In the genomic region with DNA sequence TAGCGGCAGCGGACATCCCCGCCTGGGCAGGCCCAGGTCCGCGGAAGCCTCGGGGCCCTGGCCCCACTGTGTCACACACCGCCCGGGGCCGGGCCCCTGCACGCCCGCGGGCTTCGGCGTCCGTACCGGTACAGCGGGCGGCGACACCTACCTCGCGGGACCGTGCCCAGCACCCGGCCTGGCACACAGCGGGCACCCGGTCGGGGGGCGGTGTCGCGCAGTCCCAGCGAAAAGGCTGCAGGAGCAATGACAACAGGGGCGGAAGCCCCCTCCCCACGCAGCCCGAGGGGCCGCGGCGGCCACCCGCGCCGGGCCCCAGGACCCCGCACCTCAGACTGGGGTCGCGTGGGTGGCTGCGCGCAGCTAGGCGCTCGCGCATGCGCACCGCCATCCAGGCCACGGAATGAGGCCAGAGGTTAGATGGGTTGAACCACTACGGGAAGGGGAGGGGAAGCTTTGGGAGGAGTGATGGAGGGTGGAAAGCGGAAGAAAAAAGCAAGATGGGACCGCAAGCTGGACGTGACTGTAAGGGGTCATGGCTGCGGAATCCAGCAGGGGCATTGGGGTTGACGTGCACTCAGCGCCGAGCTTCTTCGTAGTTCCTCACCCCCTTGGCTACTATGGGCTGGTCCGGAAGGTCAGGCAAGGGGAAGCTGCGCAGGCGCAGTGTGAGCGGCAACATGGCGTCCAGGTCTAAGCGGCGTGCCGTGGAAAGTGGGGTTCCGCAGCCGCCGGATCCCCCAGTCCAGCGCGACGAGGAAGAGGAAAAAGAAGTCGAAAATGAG, we compare ENCODE assay signal across 1 cellular context.
A peak's percentile ranks its signal among the peaks of the same experiment; 100 is the strongest.
TF ChIP-seq lines count a peak whose summit lies in the region.

A gene (plus strand): TSS at position 669 of the 785 bp plus-strand sequence. CDS start 12 bp downstream, at position 681.
A gene (minus strand): TSS at position 381 of the 785 bp plus-strand sequence. CDS start 6,759 bp downstream, outside the sequence.

TF ChIP-seq in K562, 482 proteins besides CTCF, POLR2A, EP300 and RAD21 (continued from another document and continues in another):
- TF ChIP-seq TCF7L2 (IDR thresholded peaks at IDR 0.05; ENCODE audit: low read depth, low read length) (peak; percentile 91), POLR2B (IDR thresholded peaks at IDR 0.05; ENCODE audit: low read depth, partially characterized antibody) (peak; percentile 63), CXXC5 (CRISPR knock-in tag; IDR thresholded peaks at IDR 0.05) (peak; percentile 50), NUFIP1 (IDR thresholded peaks at IDR 0.05; ENCODE audit: partially characterized antibody) (peak; percentile 86), NFIC (IDR thresholded peaks at IDR 0.05) (0 out of 2 replicates have a peak, but pooled peaks have one; percentile 6), MIER1 (IDR thresholded peaks at IDR 0.05; ENCODE audit: low read depth) (peak; percentile 75), BCOR (IDR thresholded peaks at IDR 0.05) (no peak), RNF2 (IDR thresholded peaks at IDR 0.05) (0 out of 2 replicates have a peak, but pooled peaks have one; percentile 34), CTBP1 (IDR thresholded peaks at IDR 0.05; ENCODE audit: borderline replicate concordance) (peak; percentile 73), RB1 (IDR thresholded peaks at IDR 0.05; ENCODE audit: low read depth) (peak; percentile 24; the same call in 1 of the 2 replicates), BRF1 (IDR thresholded peaks at IDR 0.05; ENCODE audit: borderline replicate concordance, extremely low read depth, insufficient read length) (no peak), MECOM (CRISPR knock-in tag; IDR thresholded peaks at IDR 0.05) (no peak), ETV1 (tag; conservative IDR thresholded peaks at IDR 0.05; ENCODE audit: low read depth) (peak; percentile 79; the same call in 1 of the 2 replicates), ETV6 (IDR thresholded peaks at IDR 0.05; ENCODE audit: borderline replicate concordance in 1 of 2, low read depth in 2 of 2, low read length in 1 of 2) (no peak), ETV6 (CRISPR knock-in tag; IDR thresholded peaks at IDR 0.05; ENCODE audit: borderline replicate concordance) (0 out of 2 replicates have a peak, but pooled peaks have one; percentile 5), RBBP5 (IDR thresholded peaks at IDR 0.05; ENCODE audit: borderline replicate concordance, insufficient read depth, low read length, poor library complexity, severe bottlenecking) (peak; percentile 70), CBFA2T3 (IDR thresholded peaks at IDR 0.05) (peak; percentile 24; the same call in 1 of the 2 replicates), ELF4 (CRISPR knock-in tag; IDR thresholded peaks at IDR 0.05) (0 out of 2 replicates have a peak, but pooled peaks have one; percentile 71), ZFX (CRISPR knock-in tag; IDR thresholded peaks at IDR 0.05) (peak; percentile 84), OTX1 (CRISPR knock-in tag; IDR thresholded peaks at IDR 0.05) (0 out of 2 replicates have a peak, but pooled peaks have one; percentile 22), SIN3A (IDR thresholded peaks at IDR 0.05; ENCODE audit: borderline replicate concordance in 2 of 2, control insufficient read depth in 1 of 2, low read depth in 2 of 2, low read length in 2 of 2) (peak; percentile 9 to 20; a peak in 2 of 4 replicates), LARP7 (IDR thresholded peaks at IDR 0.05) (peak; percentile 43; the same call in 1 of the 2 replicates), KDM5B (IDR thresholded peaks at IDR 0.05; ENCODE audit: insufficient replicate concordance, low read depth, low read length) (peak; percentile 51)
- TF ChIP-seq, protein P1, sequence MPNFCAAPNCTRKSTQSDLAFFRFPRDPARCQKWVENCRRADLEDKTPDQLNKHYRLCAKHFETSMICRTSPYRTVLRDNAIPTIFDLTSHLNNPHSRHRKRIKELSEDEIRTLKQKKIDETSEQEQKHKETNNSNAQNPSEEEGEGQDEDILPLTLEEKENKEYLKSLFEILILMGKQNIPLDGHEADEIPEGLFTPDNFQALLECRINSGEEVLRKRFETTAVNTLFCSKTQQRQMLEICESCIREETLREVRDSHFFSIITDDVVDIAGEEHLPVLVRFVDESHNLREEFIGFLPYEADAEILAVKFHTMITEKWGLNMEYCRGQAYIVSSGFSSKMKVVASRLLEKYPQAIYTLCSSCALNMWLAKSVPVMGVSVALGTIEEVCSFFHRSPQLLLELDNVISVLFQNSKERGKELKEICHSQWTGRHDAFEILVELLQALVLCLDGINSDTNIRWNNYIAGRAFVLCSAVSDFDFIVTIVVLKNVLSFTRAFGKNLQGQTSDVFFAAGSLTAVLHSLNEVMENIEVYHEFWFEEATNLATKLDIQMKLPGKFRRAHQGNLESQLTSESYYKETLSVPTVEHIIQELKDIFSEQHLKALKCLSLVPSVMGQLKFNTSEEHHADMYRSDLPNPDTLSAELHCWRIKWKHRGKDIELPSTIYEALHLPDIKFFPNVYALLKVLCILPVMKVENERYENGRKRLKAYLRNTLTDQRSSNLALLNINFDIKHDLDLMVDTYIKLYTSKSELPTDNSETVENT (CRISPR knock-in tag; IDR thresholded peaks at IDR 0.05) = 0 out of 2 replicates have a peak, but pooled peaks have one; percentile 16
- TF ChIP-seq, protein P2, sequence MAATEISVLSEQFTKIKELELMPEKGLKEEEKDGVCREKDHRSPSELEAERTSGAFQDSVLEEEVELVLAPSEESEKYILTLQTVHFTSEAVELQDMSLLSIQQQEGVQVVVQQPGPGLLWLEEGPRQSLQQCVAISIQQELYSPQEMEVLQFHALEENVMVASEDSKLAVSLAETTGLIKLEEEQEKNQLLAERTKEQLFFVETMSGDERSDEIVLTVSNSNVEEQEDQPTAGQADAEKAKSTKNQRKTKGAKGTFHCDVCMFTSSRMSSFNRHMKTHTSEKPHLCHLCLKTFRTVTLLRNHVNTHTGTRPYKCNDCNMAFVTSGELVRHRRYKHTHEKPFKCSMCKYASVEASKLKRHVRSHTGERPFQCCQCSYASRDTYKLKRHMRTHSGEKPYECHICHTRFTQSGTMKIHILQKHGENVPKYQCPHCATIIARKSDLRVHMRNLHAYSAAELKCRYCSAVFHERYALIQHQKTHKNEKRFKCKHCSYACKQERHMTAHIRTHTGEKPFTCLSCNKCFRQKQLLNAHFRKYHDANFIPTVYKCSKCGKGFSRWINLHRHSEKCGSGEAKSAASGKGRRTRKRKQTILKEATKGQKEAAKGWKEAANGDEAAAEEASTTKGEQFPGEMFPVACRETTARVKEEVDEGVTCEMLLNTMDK (IDR thresholded peaks at IDR 0.05; ENCODE audit: borderline replicate concordance, insufficient read depth, low read depth, low read length, poor library complexity, severe bottlenecking) = no peak
- TF ChIP-seq, protein P3, sequence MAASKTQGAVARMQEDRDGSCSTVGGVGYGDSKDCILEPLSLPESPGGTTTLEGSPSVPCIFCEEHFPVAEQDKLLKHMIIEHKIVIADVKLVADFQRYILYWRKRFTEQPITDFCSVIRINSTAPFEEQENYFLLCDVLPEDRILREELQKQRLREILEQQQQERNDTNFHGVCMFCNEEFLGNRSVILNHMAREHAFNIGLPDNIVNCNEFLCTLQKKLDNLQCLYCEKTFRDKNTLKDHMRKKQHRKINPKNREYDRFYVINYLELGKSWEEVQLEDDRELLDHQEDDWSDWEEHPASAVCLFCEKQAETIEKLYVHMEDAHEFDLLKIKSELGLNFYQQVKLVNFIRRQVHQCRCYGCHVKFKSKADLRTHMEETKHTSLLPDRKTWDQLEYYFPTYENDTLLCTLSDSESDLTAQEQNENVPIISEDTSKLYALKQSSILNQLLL (CRISPR knock-in tag; IDR thresholded peaks at IDR 0.05; ENCODE audit: borderline replicate concordance) = no peak
- TF ChIP-seq, protein P4, sequence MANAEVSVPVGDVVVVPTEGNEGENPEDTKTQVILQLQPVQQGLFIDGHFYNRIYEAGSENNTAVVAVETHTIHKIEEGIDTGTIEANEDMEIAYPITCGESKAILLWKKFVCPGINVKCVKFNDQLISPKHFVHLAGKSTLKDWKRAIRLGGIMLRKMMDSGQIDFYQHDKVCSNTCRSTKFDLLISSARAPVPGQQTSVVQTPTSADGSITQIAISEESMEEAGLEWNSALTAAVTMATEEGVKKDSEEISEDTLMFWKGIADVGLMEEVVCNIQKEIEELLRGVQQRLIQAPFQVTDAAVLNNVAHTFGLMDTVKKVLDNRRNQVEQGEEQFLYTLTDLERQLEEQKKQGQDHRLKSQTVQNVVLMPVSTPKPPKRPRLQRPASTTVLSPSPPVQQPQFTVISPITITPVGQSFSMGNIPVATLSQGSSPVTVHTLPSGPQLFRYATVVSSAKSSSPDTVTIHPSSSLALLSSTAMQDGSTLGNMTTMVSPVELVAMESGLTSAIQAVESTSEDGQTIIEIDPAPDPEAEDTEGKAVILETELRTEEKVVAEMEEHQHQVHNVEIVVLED (CRISPR knock-in tag; IDR thresholded peaks at IDR 0.05) = no peak
- TF ChIP-seq, protein P5, sequence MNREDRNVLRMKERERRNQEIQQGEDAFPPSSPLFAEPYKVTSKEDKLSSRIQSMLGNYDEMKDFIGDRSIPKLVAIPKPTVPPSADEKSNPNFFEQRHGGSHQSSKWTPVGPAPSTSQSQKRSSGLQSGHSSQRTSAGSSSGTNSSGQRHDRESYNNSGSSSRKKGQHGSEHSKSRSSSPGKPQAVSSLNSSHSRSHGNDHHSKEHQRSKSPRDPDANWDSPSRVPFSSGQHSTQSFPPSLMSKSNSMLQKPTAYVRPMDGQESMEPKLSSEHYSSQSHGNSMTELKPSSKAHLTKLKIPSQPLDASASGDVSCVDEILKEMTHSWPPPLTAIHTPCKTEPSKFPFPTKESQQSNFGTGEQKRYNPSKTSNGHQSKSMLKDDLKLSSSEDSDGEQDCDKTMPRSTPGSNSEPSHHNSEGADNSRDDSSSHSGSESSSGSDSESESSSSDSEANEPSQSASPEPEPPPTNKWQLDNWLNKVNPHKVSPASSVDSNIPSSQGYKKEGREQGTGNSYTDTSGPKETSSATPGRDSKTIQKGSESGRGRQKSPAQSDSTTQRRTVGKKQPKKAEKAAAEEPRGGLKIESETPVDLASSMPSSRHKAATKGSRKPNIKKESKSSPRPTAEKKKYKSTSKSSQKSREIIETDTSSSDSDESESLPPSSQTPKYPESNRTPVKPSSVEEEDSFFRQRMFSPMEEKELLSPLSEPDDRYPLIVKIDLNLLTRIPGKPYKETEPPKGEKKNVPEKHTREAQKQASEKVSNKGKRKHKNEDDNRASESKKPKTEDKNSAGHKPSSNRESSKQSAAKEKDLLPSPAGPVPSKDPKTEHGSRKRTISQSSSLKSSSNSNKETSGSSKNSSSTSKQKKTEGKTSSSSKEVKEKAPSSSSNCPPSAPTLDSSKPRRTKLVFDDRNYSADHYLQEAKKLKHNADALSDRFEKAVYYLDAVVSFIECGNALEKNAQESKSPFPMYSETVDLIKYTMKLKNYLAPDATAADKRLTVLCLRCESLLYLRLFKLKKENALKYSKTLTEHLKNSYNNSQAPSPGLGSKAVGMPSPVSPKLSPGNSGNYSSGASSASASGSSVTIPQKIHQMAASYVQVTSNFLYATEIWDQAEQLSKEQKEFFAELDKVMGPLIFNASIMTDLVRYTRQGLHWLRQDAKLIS (CRISPR knock-in tag; IDR thresholded peaks at IDR 0.05) = 0 out of 2 replicates have a peak, but pooled peaks have one; percentile 55
- TF ChIP-seq, protein P6, sequence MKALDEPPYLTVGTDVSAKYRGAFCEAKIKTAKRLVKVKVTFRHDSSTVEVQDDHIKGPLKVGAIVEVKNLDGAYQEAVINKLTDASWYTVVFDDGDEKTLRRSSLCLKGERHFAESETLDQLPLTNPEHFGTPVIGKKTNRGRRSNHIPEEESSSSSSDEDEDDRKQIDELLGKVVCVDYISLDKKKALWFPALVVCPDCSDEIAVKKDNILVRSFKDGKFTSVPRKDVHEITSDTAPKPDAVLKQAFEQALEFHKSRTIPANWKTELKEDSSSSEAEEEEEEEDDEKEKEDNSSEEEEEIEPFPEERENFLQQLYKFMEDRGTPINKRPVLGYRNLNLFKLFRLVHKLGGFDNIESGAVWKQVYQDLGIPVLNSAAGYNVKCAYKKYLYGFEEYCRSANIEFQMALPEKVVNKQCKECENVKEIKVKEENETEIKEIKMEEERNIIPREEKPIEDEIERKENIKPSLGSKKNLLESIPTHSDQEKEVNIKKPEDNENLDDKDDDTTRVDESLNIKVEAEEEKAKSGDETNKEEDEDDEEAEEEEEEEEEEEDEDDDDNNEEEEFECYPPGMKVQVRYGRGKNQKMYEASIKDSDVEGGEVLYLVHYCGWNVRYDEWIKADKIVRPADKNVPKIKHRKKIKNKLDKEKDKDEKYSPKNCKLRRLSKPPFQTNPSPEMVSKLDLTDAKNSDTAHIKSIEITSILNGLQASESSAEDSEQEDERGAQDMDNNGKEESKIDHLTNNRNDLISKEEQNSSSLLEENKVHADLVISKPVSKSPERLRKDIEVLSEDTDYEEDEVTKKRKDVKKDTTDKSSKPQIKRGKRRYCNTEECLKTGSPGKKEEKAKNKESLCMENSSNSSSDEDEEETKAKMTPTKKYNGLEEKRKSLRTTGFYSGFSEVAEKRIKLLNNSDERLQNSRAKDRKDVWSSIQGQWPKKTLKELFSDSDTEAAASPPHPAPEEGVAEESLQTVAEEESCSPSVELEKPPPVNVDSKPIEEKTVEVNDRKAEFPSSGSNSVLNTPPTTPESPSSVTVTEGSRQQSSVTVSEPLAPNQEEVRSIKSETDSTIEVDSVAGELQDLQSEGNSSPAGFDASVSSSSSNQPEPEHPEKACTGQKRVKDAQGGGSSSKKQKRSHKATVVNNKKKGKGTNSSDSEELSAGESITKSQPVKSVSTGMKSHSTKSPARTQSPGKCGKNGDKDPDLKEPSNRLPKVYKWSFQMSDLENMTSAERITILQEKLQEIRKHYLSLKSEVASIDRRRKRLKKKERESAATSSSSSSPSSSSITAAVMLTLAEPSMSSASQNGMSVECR (CRISPR knock-in tag; IDR thresholded peaks at IDR 0.05) = peak; percentile 42; the same call in 1 of the 2 replicates
- TF ChIP-seq, protein P7, sequence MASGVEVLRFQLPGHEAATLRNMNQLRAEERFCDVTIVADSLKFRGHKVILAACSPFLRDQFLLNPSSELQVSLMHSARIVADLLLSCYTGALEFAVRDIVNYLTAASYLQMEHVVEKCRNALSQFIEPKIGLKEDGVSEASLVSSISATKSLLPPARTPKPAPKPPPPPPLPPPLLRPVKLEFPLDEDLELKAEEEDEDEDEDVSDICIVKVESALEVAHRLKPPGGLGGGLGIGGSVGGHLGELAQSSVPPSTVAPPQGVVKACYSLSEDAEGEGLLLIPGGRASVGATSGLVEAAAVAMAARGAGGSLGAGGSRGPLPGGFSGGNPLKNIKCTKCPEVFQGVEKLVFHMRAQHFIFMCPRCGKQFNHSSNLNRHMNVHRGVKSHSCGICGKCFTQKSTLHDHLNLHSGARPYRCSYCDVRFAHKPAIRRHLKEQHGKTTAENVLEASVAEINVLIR (CRISPR knock-in tag; IDR thresholded peaks at IDR 0.05) = no peak
- TF ChIP-seq, protein P8, sequence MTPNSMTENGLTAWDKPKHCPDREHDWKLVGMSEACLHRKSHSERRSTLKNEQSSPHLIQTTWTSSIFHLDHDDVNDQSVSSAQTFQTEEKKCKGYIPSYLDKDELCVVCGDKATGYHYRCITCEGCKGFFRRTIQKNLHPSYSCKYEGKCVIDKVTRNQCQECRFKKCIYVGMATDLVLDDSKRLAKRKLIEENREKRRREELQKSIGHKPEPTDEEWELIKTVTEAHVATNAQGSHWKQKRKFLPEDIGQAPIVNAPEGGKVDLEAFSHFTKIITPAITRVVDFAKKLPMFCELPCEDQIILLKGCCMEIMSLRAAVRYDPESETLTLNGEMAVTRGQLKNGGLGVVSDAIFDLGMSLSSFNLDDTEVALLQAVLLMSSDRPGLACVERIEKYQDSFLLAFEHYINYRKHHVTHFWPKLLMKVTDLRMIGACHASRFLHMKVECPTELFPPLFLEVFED (CRISPR knock-in tag; conservative IDR thresholded peaks at IDR 0.05) = peak; percentile 79; the same call in 1 of the 2 replicates
- TF ChIP-seq, protein P9, sequence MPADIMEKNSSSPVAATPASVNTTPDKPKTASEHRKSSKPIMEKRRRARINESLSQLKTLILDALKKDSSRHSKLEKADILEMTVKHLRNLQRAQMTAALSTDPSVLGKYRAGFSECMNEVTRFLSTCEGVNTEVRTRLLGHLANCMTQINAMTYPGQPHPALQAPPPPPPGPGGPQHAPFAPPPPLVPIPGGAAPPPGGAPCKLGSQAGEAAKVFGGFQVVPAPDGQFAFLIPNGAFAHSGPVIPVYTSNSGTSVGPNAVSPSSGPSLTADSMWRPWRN (IDR thresholded peaks at IDR 0.05; ENCODE audit: low read depth) = no peak
